ENCODE assay signal across 1 cellular context in the genomic region with DNA sequence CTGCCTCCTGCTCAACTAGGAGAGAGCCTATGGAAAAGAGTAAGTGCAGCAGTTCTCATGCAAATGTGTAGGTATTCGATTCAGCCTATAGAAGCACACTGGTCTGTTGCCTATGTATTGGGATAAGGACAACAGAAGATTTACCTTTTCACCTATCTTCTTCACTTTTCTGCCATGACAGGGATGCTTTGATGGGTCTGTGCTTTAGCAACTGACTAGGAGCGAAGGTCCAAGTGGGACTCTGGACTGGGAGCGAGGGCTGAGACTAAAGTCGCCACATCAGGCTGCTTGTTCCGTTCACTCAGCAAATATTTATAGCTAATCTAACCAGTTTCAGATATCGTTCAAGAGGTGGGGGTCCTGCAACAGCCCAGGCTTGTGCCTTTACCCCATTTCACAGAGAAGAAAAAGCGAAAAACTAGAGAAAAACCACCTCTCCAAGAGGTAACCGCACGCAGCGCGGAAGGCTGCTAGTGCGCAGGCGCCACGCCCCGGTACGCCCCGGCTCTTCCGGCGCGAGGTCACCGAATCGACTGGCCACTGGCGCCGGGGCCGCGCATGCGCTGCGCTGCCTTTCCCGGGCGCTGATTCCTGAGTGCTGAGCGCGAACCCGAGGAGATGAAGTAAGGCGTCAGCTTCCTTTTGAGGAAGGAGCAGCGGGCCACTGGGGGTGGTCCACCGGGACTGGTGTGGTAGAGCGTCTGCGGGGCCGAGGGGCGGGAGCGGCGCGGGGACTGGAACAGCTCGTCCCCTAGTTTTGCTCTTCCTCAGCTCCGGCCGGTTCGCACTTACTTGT.
TF ChIP-seq lines count a peak whose summit lies in the region.

A gene with protein sequence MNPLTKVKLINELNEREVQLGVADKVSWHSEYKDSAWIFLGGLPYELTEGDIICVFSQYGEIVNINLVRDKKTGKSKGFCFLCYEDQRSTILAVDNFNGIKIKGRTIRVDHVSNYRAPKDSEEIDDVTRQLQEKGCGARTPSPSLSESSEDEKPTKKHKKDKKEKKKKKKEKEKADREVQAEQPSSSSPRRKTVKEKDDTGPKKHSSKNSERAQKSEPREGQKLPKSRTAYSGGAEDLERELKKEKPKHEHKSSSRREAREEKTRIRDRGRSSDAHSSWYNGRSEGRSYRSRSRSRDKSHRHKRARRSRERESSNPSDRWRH (plus strand): TSS at position 573 of the 796 bp plus-strand sequence. CDS start 46 bp downstream, at position 619.

TF ChIP-seq in HepG2, 621 proteins besides CTCF, POLR2A, EP300 and RAD21 (continued from another document and continues in another):
- TF ChIP-seq MXD1 (CRISPR knock-in tag; IDR thresholded peaks at IDR 0.05) = 0 out of 2 replicates have a peak, but pooled peaks have one; percentile 44
- peak; percentile 94 for TF ChIP-seq GABPB1 (CRISPR knock-in tag; IDR thresholded peaks at IDR 0.05)
- 0 out of 2 replicates have a peak, but pooled peaks have one; percentile 21 for TF ChIP-seq ZNF605 (CRISPR knock-in tag; IDR thresholded peaks at IDR 0.05)
- TF ChIP-seq JUN (CRISPR knock-in tag; IDR thresholded peaks at IDR 0.05) = no peak
- TF ChIP-seq HNF4A (CRISPR knock-in tag; IDR thresholded peaks at IDR 0.05) = peak; percentile 52
- no peak for TF ChIP-seq ISL2 (CRISPR knock-in tag; IDR thresholded peaks at IDR 0.05)
- 0 out of 2 replicates have a peak, but pooled peaks have one; percentile 49 for TF ChIP-seq DMAP1 (CRISPR knock-in tag; IDR thresholded peaks at IDR 0.05)
- peak; percentile 79 for TF ChIP-seq KDM2A (CRISPR knock-in tag; IDR thresholded peaks at IDR 0.05; ENCODE audit: borderline replicate concordance, low read depth)
- no peak for TF ChIP-seq FOXA3 (CRISPR knock-in tag; IDR thresholded peaks at IDR 0.05)
- no peak for TF ChIP-seq ZNF761 (CRISPR knock-in tag; conservative IDR thresholded peaks at IDR 0.05)
- 0 out of 2 replicates have a peak, but pooled peaks have one; percentile 35 for TF ChIP-seq REPIN1 (CRISPR knock-in tag; IDR thresholded peaks at IDR 0.05; ENCODE audit: borderline replicate concordance, low read depth)
- TF ChIP-seq PHF8 (CRISPR knock-in tag; IDR thresholded peaks at IDR 0.05) = peak; percentile 72
- no peak for TF ChIP-seq ZBTB1 (CRISPR knock-in tag; IDR thresholded peaks at IDR 0.05; ENCODE audit: borderline replicate concordance)
- TF ChIP-seq CREM (IDR thresholded peaks at IDR 0.05) = no peak
- TF ChIP-seq CREM (CRISPR knock-in tag; IDR thresholded peaks at IDR 0.05) = no peak
- TF ChIP-seq PHF20 (CRISPR knock-in tag; IDR thresholded peaks at IDR 0.05) = peak; percentile 77
- TF ChIP-seq HNF4G (IDR thresholded peaks at IDR 0.05; ENCODE audit: borderline replicate concordance, low read depth, low read length) = 0 out of 2 replicates have a peak, but pooled peaks have one; percentile 25
- no peak for TF ChIP-seq HNF4G (CRISPR knock-in tag; IDR thresholded peaks at IDR 0.05; ENCODE audit: borderline replicate concordance, low read depth)
- TF ChIP-seq, protein P1, sequence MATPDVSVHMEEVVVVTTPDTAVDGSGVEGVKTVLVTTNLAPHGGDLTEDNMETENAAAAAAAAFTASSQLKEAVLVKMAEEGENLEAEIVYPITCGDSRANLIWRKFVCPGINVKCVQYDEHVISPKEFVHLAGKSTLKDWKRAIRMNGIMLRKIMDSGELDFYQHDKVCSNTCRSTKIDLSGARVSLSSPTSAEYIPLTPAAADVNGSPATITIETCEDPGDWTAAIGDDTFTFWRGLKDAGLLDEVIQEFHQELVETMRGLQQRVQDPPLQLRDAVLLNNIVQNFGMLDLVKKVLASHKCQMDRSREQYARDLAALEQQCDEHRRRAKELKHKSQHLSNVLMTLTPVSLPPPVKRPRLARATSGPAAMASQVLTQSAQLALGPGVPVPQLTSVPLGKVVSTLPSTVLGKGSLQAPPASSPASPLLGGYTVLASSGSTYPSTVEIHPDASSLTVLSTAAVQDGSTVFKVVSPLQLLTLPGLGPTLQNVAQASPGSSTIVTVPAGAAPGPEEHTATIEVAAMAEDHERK (CRISPR knock-in tag; IDR thresholded peaks at IDR 0.05; ENCODE audit: low read depth) = peak; percentile 52
- no peak for TF ChIP-seq ZNF12 (CRISPR knock-in tag; IDR thresholded peaks at IDR 0.05)
- 0 out of 4 replicates have a peak, but pooled peaks of 1 of the 2 experiments have one; percentile 2 for TF ChIP-seq MAFK (conservative IDR thresholded peaks at IDR 0.05 in 1 of 2, IDR thresholded peaks at IDR 0.05 in 1 of 2; ENCODE audit: low read length in 2 of 2)
- no peak for TF ChIP-seq ZNF619 (CRISPR knock-in tag; IDR thresholded peaks at IDR 0.05)
- no peak for TF ChIP-seq ZNF703 (CRISPR knock-in tag; IDR thresholded peaks at IDR 0.05; ENCODE audit: borderline replicate concordance)
- peak; percentile 45; the same call in 1 of the 2 replicates for TF ChIP-seq SAP130 (CRISPR knock-in tag; IDR thresholded peaks at IDR 0.05; ENCODE audit: low read depth)
- peak; percentile 59 for TF ChIP-seq TAF1 (CRISPR knock-in tag; IDR thresholded peaks at IDR 0.05)
- peak; percentile 87 for TF ChIP-seq POLR2AphosphoS5 (IDR thresholded peaks at IDR 0.05; ENCODE audit: low read depth, low read length)
- peak; percentile 88 for TF ChIP-seq KAT8 (CRISPR knock-in tag; IDR thresholded peaks at IDR 0.05)
- TF ChIP-seq RBFOX2 (IDR thresholded peaks at IDR 0.05; ENCODE audit: low read depth, low read length) = peak; percentile 86
- TF ChIP-seq ZNF687 (CRISPR knock-in tag; IDR thresholded peaks at IDR 0.05) = peak; percentile 67
- 0 out of 2 replicates have a peak, but pooled peaks have one; percentile 50 for TF ChIP-seq HIVEP1 (CRISPR knock-in tag; IDR thresholded peaks at IDR 0.05)
- TF ChIP-seq ZNF614 (CRISPR knock-in tag; IDR thresholded peaks at IDR 0.05; ENCODE audit: borderline replicate concordance) = no peak
- TF ChIP-seq ELF1 (CRISPR knock-in tag; IDR thresholded peaks at IDR 0.05) = peak; percentile 55; the same call in 1 of the 2 replicates
- TF ChIP-seq YEATS2 (CRISPR knock-in tag; IDR thresholded peaks at IDR 0.05; ENCODE audit: borderline replicate concordance) = 0 out of 2 replicates have a peak, but pooled peaks have one; percentile 52
- peak; percentile 95 for TF ChIP-seq NR2C2 (CRISPR knock-in tag; IDR thresholded peaks at IDR 0.05; ENCODE audit: borderline replicate concordance)
- TF ChIP-seq HCFC1 (IDR thresholded peaks at IDR 0.05; ENCODE audit: low read depth, low read length) = no peak
- TF ChIP-seq, protein P2, sequence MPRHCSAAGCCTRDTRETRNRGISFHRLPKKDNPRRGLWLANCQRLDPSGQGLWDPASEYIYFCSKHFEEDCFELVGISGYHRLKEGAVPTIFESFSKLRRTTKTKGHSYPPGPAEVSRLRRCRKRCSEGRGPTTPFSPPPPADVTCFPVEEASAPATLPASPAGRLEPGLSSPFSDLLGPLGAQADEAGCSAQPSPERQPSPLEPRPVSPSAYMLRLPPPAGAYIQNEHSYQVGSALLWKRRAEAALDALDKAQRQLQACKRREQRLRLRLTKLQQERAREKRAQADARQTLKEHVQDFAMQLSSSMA (CRISPR knock-in tag; IDR thresholded peaks at IDR 0.05) = no peak
- TF ChIP-seq POLR2G (IDR thresholded peaks at IDR 0.05; ENCODE audit: low read depth, low read length) = peak; percentile 92
- TF ChIP-seq POGZ (CRISPR knock-in tag; IDR thresholded peaks at IDR 0.05) = 0 out of 2 replicates have a peak, but pooled peaks have one; percentile 26
- 0 out of 2 replicates have a peak, but pooled peaks have one; percentile 14 for TF ChIP-seq MED1 (CRISPR knock-in tag; IDR thresholded peaks at IDR 0.05)
- TF ChIP-seq, protein P3, sequence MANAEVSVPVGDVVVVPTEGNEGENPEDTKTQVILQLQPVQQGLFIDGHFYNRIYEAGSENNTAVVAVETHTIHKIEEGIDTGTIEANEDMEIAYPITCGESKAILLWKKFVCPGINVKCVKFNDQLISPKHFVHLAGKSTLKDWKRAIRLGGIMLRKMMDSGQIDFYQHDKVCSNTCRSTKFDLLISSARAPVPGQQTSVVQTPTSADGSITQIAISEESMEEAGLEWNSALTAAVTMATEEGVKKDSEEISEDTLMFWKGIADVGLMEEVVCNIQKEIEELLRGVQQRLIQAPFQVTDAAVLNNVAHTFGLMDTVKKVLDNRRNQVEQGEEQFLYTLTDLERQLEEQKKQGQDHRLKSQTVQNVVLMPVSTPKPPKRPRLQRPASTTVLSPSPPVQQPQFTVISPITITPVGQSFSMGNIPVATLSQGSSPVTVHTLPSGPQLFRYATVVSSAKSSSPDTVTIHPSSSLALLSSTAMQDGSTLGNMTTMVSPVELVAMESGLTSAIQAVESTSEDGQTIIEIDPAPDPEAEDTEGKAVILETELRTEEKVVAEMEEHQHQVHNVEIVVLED (CRISPR knock-in tag; IDR thresholded peaks at IDR 0.05; ENCODE audit: borderline replicate concordance) = peak; percentile 88
- peak; percentile 51; the same call in 1 of the 2 replicates for TF ChIP-seq ARID4A (CRISPR knock-in tag; IDR thresholded peaks at IDR 0.05; ENCODE audit: borderline replicate concordance)
- TF ChIP-seq NFYC (CRISPR knock-in tag; IDR thresholded peaks at IDR 0.05) = peak; percentile 34; the same call in 1 of the 2 replicates
- 0 out of 2 replicates have a peak, but pooled peaks have one; percentile 30 for TF ChIP-seq ZBTB20 (CRISPR knock-in tag; IDR thresholded peaks at IDR 0.05; ENCODE audit: borderline replicate concordance, low read depth)
- TF ChIP-seq E2F5 (CRISPR knock-in tag; conservative IDR thresholded peaks at IDR 0.05) = no peak
